Comparison of ENCODE assay signal across 8 cellular contexts in the genomic region with DNA sequence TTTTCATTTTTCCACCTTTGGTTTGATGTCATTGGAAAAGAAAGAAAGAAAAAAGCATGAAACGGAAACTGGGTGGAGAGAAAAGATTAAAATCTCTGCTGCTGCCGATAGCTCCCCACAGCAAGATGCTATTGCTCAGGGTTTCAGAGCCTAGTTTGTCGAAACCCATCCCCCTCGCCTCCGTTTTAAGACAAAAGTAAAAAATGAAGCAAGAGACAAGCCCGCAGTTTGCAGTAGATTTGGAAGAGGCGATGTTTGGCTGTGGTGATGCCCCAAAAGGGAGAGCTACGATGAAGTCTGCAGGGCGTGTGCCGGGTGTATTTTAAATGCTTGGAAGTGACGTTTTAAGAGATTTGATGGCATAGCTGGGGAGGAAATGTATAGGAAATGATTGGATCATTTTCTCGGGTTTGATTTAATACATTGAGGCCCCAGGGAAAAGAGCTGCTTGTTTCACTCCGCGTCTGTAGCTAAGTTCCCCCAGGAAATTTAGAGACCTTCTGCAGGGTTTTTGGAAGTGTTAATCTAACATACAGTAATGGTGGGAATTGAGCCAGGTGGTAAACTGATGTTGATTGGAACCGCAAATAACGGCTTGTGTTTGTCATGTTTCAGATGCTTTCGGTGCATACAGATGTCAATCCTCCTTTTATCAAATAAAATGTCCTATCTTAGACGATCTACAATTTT. TPM values are rescaled to one million over a fixed set of nuclear protein-coding genes. Genes with fewer than 3 reads are reported as not detected.
DNase-seq lines count a peak whose midpoint lies in the region; ATAC-seq, FAIRE-seq and TF ChIP-seq lines count a peak whose summit lies in the region.

No MANE protein-coding gene starts in this region.

- H3K4me1 Mint-ChIP-seq in stimulated activated naive CD8-positive, alpha-beta T cell treated with anti-CD3 and anti-CD28 coated beads, Interleukin-15, amount 100 ng/mL, for 72 hours = peaks cover 76% of the 10 kb centered on the region

- peak overlapping the region; percentile 98 for H3K27ac Mint-ChIP-seq in stimulated activated naive CD8-positive, alpha-beta T cell treated with anti-CD3 and anti-CD28 coated beads, Interleukin-15, amount 100 ng/mL, for 72 hours

- H3K4me2 ChIP-seq in A549 (peak overlapping the region; percentile 93), OCI-LY1 (ENCODE audit: low read length) (peak overlapping the region; percentile 74)

- peak overlapping the region; percentile 86 to 97 for H3K27ac ChIP-seq in A549
- no peak overlapping the region for H3K27ac ChIP-seq in OCI-LY1 (ENCODE audit: low read depth, low read length, poor library complexity, severe bottlenecking)
- H3K27ac ChIP-seq in layer of hippocampus (ENCODE audit: low read depth, low read length) = peak overlapping the region; percentile 93

- 2% methylated on average over 18 of the region's 18 CpGs for WGBS in A549 (ENCODE audit: missing lambda C conversion rate)

- FAIRE-seq in A549 (lab: Jason Lieb, UNC) = no peak

- H3K9me2 ChIP-seq in OCI-LY1 (ENCODE audit: low read depth, low read length) = no peaks in the 10 kb centered on the region

- no peak for TF ChIP-seq EP300 in A549 (IDR thresholded peaks at IDR 0.05)

- H3K9ac ChIP-seq in OCI-LY1 (ENCODE audit: low read length) = peak overlapping the region; percentile 78

- no peak for TF ChIP-seq CTCF in A549 (IDR thresholded peaks at IDR 0.05)
- no peak for TF ChIP-seq CTCF in GM12865 (IDR thresholded peaks at IDR 0.05; ENCODE audit: insufficient read depth, low read depth, low read length, missing control alignments)
- TF ChIP-seq CTCF in OCI-LY1 (IDR thresholded peaks at IDR 0.05; ENCODE audit: low read length) = no peak
- no peak for TF ChIP-seq CTCF in cardiac fibroblast (IDR thresholded peaks at IDR 0.05; ENCODE audit: low read depth, low read length)

- POLR2A ChIA-PET in A549 (lab: Yijun Ruan, JAX) = interaction anchor here (1.1 to 2.0 kb wide), 4 partner anchors 13 to 140 kb away, joined by 3 to 7 read pairs (median 4); partner anchors contain the start of genes GNPDA1 and RNF14

- TF ChIP-seq POLR2A in A549 (IDR thresholded peaks at IDR 0.05; ENCODE audit: low read length) = no peak

- H3K9me3 ChIP-seq in A549 (no peaks in the 10 kb centered on the region), OCI-LY1 (ENCODE audit: low read length) (no peaks in the 10 kb centered on the region)

- DNase-seq in A549 (ENCODE audit: low read depth in 1 of 2, low spot score in 1 of 2) (peak; percentile 9 to 23), GM12865 (ENCODE audit: low read depth) (no peak), cardiac fibroblast (ENCODE audit: low read depth in 2 of 2) (peak; percentile 37 to 39)
- DNase-seq in stimulated activated naive CD8-positive, alpha-beta T cell treated with anti-CD3 and anti-CD28 coated beads, Interleukin-15, amount 100 ng/mL, for 72 hours = peak in 1 of 2 donors; percentile 51

- H4K20me1 ChIP-seq in OCI-LY1 (ENCODE audit: insufficient read depth, low read length) = no peaks in the 10 kb centered on the region

- TF ChIP-seq RAD21 in A549 (conservative IDR thresholded peaks at IDR 0.05 in 1 of 2, IDR thresholded peaks at IDR 0.05 in 1 of 2) = no peak

- no peaks in the 10 kb centered on the region for H3K27me3 Mint-ChIP-seq in stimulated activated naive CD8-positive, alpha-beta T cell treated with anti-CD3 and anti-CD28 coated beads, Interleukin-15, amount 100 ng/mL, for 72 hours

- CTCF ChIA-PET in A549 (lab: Yijun Ruan, JAX) = interaction anchor here (0.8 to 4.1 kb wide), 6 partner anchors 14 to 418 kb away, joined by 3 to 20 read pairs (median 4); partner anchors contain the start of gene GNPDA1

- no peaks in the 10 kb centered on the region for H3K9me3 Mint-ChIP-seq in stimulated activated naive CD8-positive, alpha-beta T cell treated with anti-CD3 and anti-CD28 coated beads, Interleukin-15, amount 100 ng/mL, for 72 hours

- peaks cover 9% of the 10 kb centered on the region for H3K36me3 ChIP-seq in OCI-LY1 (ENCODE audit: insufficient read depth, low read length)

- no peaks in the 10 kb centered on the region for H3F3A ChIP-seq in OCI-LY1 (ENCODE audit: insufficient read depth, low read length)

- peak; percentile 5 to 12; a peak in 3 of 6 replicates for ATAC-seq in A549
- peak; percentile 18 for ATAC-seq in stimulated activated naive CD8-positive, alpha-beta T cell treated with anti-CD3 and anti-CD28 coated beads, Interleukin-15, amount 100 ng/mL, for 72 hours
- ATAC-seq in GM18868 (IDR thresholded peaks at IDR 0.05; ENCODE audit: unreplicated experiment) = no peak
- no peak for ATAC-seq in HG02973 (IDR thresholded peaks at IDR 0.05; ENCODE audit: unreplicated experiment)

- H3K4me1 ChIP-seq in A549 (peaks cover 14% of the 10 kb centered on the region; the same call in 2 of the 3 replicates), OCI-LY1 (ENCODE audit: insufficient read depth, low read length, severe bottlenecking) (peaks cover 22% of the 10 kb centered on the region)

- peak overlapping the region; percentile 57; the same call in 1 of the 2 replicates for H2AFZ ChIP-seq in OCI-LY1 (ENCODE audit: low read length)

- H3K4me3 ChIP-seq in A549 (peak overlapping the region; percentile 77), GM12865 (ENCODE audit: low read depth, low read length) (peak overlapping the region; percentile 44), OCI-LY1 (ENCODE audit: low read depth, low read length, poor library complexity, severe bottlenecking) (peak overlapping the region; percentile 85), cardiac fibroblast (replicated peaks in 1 of 2; ENCODE audit: low read depth in 2 of 2, low read length in 2 of 2) (peak overlapping the region; percentile 72 to 78)

- no peaks in the 10 kb centered on the region for H3K27me3 ChIP-seq in OCI-LY1 (ENCODE audit: insufficient read depth, low read length)
- H3K27me3 ChIP-seq in layer of hippocampus (ENCODE audit: control insufficient read depth, insufficient read depth, low read length) = no peaks in the 10 kb centered on the region

- H3K79me2 ChIP-seq in OCI-LY1 (ENCODE audit: insufficient read depth, low read length) = peaks cover 10% of the 10 kb centered on the region

- peak overlapping the region; percentile 90 to 98 for H3K4me3 Mint-ChIP-seq in stimulated activated naive CD8-positive, alpha-beta T cell treated with anti-CD3 and anti-CD28 coated beads, Interleukin-15, amount 100 ng/mL, for 72 hours

TF ChIP-seq in A549, 52 proteins besides CTCF, POLR2A, EP300 and RAD21 (continues in another document):
- TF ChIP-seq RARB (CRISPR knock-in tag; IDR thresholded peaks at IDR 0.05) (no peak), BHLHE40 (IDR thresholded peaks at IDR 0.05; ENCODE audit: low read depth, low read length) (no peak), MAX (IDR thresholded peaks at IDR 0.05) (no peak; the same call in 1 of the 2 replicates), HEYL (CRISPR knock-in tag; IDR thresholded peaks at IDR 0.05) (no peak), HDAC2 (IDR thresholded peaks at IDR 0.05) (no peak), JUN (IDR thresholded peaks at IDR 0.05) (no peak), GATA3 (IDR thresholded peaks at IDR 0.05; ENCODE audit: borderline replicate concordance) (no peak), BCL3 (IDR thresholded peaks at IDR 0.05) (no peak), HOXB5 (CRISPR knock-in tag; IDR thresholded peaks at IDR 0.05) (no peak), POLR2AphosphoS2 (conservative IDR thresholded peaks at IDR 0.05; ENCODE audit: low read length) (no peak), CBX2 (IDR thresholded peaks at IDR 0.05; ENCODE audit: borderline replicate concordance, low read depth) (no peak), TFCP2L1 (CRISPR knock-in tag; IDR thresholded peaks at IDR 0.05) (no peak), NR3C1 (IDR thresholded peaks at IDR 0.05) (no peak), HOXA7 (CRISPR knock-in tag; IDR thresholded peaks at IDR 0.05) (no peak), MAZ (IDR thresholded peaks at IDR 0.05; ENCODE audit: borderline replicate concordance, low read depth, low read length) (no peak)
- TF ChIP-seq, protein P1, sequence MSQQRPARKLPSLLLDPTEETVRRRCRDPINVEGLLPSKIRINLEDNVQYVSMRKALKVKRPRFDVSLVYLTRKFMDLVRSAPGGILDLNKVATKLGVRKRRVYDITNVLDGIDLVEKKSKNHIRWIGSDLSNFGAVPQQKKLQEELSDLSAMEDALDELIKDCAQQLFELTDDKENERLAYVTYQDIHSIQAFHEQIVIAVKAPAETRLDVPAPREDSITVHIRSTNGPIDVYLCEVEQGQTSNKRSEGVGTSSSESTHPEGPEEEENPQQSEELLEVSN (IDR thresholded peaks at IDR 0.05; ENCODE audit: borderline replicate concordance, low read depth) = no peak
- TF ChIP-seq, protein P2, sequence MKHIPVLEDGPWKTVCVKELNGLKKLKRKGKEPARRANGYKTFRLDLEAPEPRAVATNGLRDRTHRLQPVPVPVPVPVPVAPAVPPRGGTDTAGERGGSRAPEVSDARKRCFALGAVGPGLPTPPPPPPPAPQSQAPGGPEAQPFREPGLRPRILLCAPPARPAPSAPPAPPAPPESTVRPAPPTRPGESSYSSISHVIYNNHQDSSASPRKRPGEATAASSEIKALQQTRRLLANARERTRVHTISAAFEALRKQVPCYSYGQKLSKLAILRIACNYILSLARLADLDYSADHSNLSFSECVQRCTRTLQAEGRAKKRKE (CRISPR knock-in tag; IDR thresholded peaks at IDR 0.05; ENCODE audit: low read depth) = no peak
- TF ChIP-seq, protein P3, sequence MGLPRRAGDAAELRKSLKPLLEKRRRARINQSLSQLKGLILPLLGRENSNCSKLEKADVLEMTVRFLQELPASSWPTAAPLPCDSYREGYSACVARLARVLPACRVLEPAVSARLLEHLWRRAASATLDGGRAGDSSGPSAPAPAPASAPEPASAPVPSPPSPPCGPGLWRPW (IDR thresholded peaks at IDR 0.05) = no peak

RNA-seq across cellular contexts. Expression of gene NDFIP1, which starts 0.9 kb away (rescaled TPM):
- polyA plus RNA-seq in A549 (2011; rRNA removed) (33.4 and 42.4 TPM in 2 replicates), A549 (2017; fragmentation: RNase III; extraction: RNeasy Plus Mini Kit Qiagen cat#74134 plus additional on column Dnase treatment) (43.8 to 58.0 TPM (median 57.4 TPM) in 3 replicates)
- 53.4 and 84.5 TPM in 2 replicates for polyA plus RNA-seq in A549 (2012; cell fraction: cytosol; rRNA removed)
- 18.8 and 66.4 TPM in 2 replicates for polyA plus RNA-seq in A549 (2012; cell fraction: nucleus; rRNA removed)
- 10.5 and 11.3 TPM in 2 replicates for polyA minus RNA-seq in A549 (2011; rRNA and poly(A)+ RNA removed)

Comparison
In these comparisons a context has a peak if more than half of its experiments do, and no peak if none do; other contexts are left out.
1. ATAC-seq: peak in A549 (2 of 2) and stimulated activated naive CD8-positive, alpha-beta T cell treated with anti-CD3 and anti-CD28 coated beads, Interleukin-15, amount 100 ng/mL, for 72 hours (single experiment); none in GM18868 (single experiment) and HG02973 (single experiment).
2. Peak in every context shown above with its lines, with median percentiles within 50 percentile points of each other: H3K4me3 ChIP-seq.